In the genomic region with DNA sequence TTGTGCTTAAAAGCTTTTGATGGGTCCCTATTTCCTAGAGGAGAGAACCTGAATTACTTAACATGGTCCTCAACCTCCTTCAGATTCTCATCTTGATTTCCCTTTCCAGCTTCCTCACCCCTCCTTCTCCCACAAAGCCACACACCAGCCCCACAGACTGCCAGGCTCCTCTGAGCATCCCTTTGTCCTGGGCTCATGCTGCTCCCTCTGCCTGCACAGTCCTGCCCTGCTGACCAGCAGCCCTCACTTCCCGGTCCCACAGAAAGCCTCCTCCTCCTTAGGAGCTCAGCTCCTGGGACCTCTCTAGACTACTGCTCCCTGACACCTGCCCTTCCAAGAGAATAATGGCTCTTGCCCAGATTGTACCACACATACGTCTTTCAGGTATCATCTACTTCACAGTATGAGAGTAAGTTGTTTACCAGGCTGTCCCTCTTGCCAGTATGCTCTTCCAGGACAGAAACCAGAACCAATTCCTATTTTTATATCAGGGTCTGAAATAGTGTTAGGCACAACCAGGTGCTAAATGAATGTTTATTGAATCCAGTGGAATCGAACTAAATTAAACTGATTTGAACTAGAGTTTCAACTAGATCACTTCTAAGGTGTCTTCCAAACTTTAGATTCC, we compare ENCODE assay signal across 24 cellular contexts.
A peak's percentile ranks its signal among the peaks of the same experiment; 100 is the strongest.
DNase-seq lines count a peak whose midpoint lies in the region; TF ChIP-seq lines count a peak whose summit lies in the region.
"Had no signal": no experiment of that assay in that cellular context is flagged by ENCODE, and none has a peak within 500 bp of the region (broad histone marks: within the 10 kb centered on the region; RNA-seq: fewer than 3 reads in every experiment).

No MANE protein-coding gene starts in this region.

- in situ Hi-C loops in transverse colon (cut with MboI; ENCODE audit: low pct_ligation_motif_present in 1 of 4, low pct_unique_long_range_greater_than_20kb in 1 of 4, low sequenced_read_pairs in 3 of 4), result no loop called here

- H3K4me3 ChIP-seq in transverse colon, result no peak overlapping the region
- H3K4me3 ChIP-seq: K562, lower lobe of right lung, vagina had no signal

- intact Hi-C loops in transverse colon (cut with DNase I; ENCODE audit: low total_unique reads), result no loop called here

- no peak for TF ChIP-seq EP300 in transverse colon (IDR thresholded peaks at IDR 0.05; ENCODE audit: low read depth)

- no peaks in the 10 kb centered on the region for H3K9me3 ChIP-seq in transverse colon
- H3K9me3 ChIP-seq: lower lobe of right lung, vagina had no signal

- DNase-seq in NCI-H2227 treated with DMSO at 0.1 percent for 48 hours (lab: John Stamatoyannopoulos, UW), result peak; percentile 69
- DNase-seq in ecto neural progenitor cell (ENCODE audit: low spot score), result peak; percentile 57
- peak; percentile 24 for DNase-seq in middle frontal gyrus (ENCODE audit: extremely low spot score, low spot score)
- DNase-seq in substantia nigra (lab: John Stamatoyannopoulos, UW), result peak in 40 of 49 donors; percentile 1 to 87 (median 46)
- no peak for DNase-seq in activated naive CD4-positive, alpha-beta T cell (lab: John Stamatoyannopoulos, UW)
- no peak for DNase-seq in activated gamma-delta T cell (lab: John Stamatoyannopoulos, UW)
- no peak for DNase-seq in transverse colon
- DNase-seq: activated CD8-positive, alpha-beta T cell treated with anti-CD3 and anti-CD28 coated beads, Interleukin-2, amount 10 ng/mL, durations not matched to agents 7 days and 5 days; activated naive CD4-positive, alpha-beta T cell treated with anti-CD3 and anti-CD28 coated beads, Interleukin-2, amount 10 ng/mL, durations not matched to agents 7 days and 5 days; aorta; CD4-positive, alpha-beta memory T cell; cerebellar nuclear complex; effector CD4-positive, alpha-beta T cell; erythroblast; foreskin keratinocyte; HCEC 1CT; kidney; lower lobe of right lung; MV-4-11; NCI-H187; NCI-H345; NCI-H82 had no signal

- 56 to 75% methylated on average over 1 to 3 of the region's 3 CpGs for WGBS in transverse colon (ENCODE audit: low coverage in 1 of 2), 2 donors

- TF ChIP-seq POLR2A in transverse colon (IDR thresholded peaks at IDR 0.05), result no peak

- no peaks in the 10 kb centered on the region for H3K27me3 ChIP-seq in transverse colon
- H3K27me3 ChIP-seq: foreskin keratinocyte, vagina had no signal

- TF ChIP-seq CTCF in transverse colon (IDR thresholded peaks at IDR 0.05), result no peak

- H3K36me3 ChIP-seq in transverse colon, result no peaks in the 10 kb centered on the region
- H3K36me3 ChIP-seq: lower lobe of right lung, vagina had no signal

- peaks cover 0 to 6% (median 0%) of the 10 kb centered on the region in 4 donors for H3K4me1 ChIP-seq in transverse colon
- H3K4me1 ChIP-seq: foreskin keratinocyte, lower lobe of right lung had no signal

- H3K27ac ChIP-seq in substantia nigra (ENCODE audit: low read depth, low read length, poor library complexity, severe bottlenecking) (no peak overlapping the region), transverse colon (no peak overlapping the region)
- H3K27ac ChIP-seq: foreskin keratinocyte, lower lobe of right lung, vagina had no signal

Comparison
In these comparisons a context has a peak if more than half of its experiments do, and no peak if none do; other contexts are left out.
1. DNase-seq: peak in NCI-H2227 treated with DMSO at 0.1 percent for 48 hours (single experiment), ecto neural progenitor cell (single experiment), middle frontal gyrus (single experiment) and substantia nigra (40 of 49); none in activated naive CD4-positive, alpha-beta T cell (0 of 4), activated gamma-delta T cell (single experiment) and transverse colon (single experiment).